22 cellular contexts compared by ENCODE assay signal in the genomic region with DNA sequence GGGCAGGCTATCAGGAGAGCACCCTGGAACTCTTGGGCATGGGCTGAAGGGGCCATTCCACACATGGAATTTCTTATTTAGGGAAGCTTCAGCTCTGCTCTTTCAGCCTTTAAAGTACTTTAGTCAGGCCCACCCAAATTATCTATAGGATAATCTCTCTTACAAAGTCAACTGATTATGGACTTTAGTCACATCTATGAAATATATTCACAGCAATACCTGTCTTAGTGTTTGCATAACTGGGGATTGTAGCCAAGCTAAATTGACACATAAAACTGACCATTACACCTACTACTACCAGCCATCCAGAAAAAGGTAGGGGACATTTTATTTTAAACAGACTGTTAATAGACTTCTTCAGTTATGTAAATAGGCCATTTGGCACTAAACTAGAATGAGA.
"Had no signal": no experiment of that assay in that cellular context is flagged by ENCODE, and none has a peak within 500 bp of the region (broad histone marks: within the 10 kb centered on the region; RNA-seq: fewer than 3 reads in every experiment).

No MANE protein-coding gene starts in this region.

- H3K4me3 Mint-ChIP-seq: activated B cell treated with CpG ODN at 0.5 μM for 24 hours; activated CD4-positive, alpha-beta memory T cell treated with anti-CD3 and anti-CD28 coated beads for 36 hours; activated CD4-positive, alpha-beta T cell treated with anti-CD3 and anti-CD28 coated beads, Interleukin-2, amount 10 ng/mL, durations not matched to agents 7 days and 5 days; activated naive CD4-positive, alpha-beta T cell treated with anti-CD3 and anti-CD28 coated beads, Interleukin-2, amount 10 ng/mL, durations not matched to agents 7 days and 5 days; activated naive CD8-positive, alpha-beta T cell treated with anti-CD3 and anti-CD28 coated beads for 36 hours; T-helper 17 cell had no signal

- H3K4me1 ChIP-seq: colonic mucosa had no signal

- ATAC-seq: T-helper 17 cell had no signal

- H3K4me1 Mint-ChIP-seq: activated B cell treated with CpG ODN at 0.5 μM for 24 hours; activated CD4-positive, alpha-beta T cell treated with anti-CD3 and anti-CD28 coated beads, Interleukin-2, amount 10 ng/mL, durations not matched to agents 7 days and 5 days; activated naive CD4-positive, alpha-beta T cell treated with anti-CD3 and anti-CD28 coated beads, Interleukin-2, amount 10 ng/mL, durations not matched to agents 7 days and 5 days; activated naive CD8-positive, alpha-beta T cell treated with anti-CD3 and anti-CD28 coated beads for 36 hours had no signal

- H3K4me3 ChIP-seq: cardiac muscle cell, colonic mucosa had no signal

- H3K36me3 Mint-ChIP-seq: activated CD4-positive, alpha-beta memory T cell treated with anti-CD3 and anti-CD28 coated beads for 36 hours; activated naive CD4-positive, alpha-beta T cell treated with anti-CD3 and anti-CD28 coated beads, Interleukin-2, amount 10 ng/mL, durations not matched to agents 7 days and 5 days; activated naive CD8-positive, alpha-beta T cell treated with anti-CD3 and anti-CD28 coated beads for 36 hours had no signal

- H3K9me3 ChIP-seq: colonic mucosa had no signal

- H3K9me3 Mint-ChIP-seq: activated B cell treated with CpG ODN at 0.5 μM for 24 hours; activated CD4-positive, alpha-beta memory T cell treated with anti-CD3 and anti-CD28 coated beads for 36 hours; activated CD4-positive, alpha-beta T cell treated with anti-CD3 and anti-CD28 coated beads, Interleukin-2, amount 10 ng/mL, durations not matched to agents 7 days and 5 days; activated naive CD4-positive, alpha-beta T cell treated with anti-CD3 and anti-CD28 coated beads, Interleukin-2, amount 10 ng/mL, durations not matched to agents 7 days and 5 days; activated naive CD8-positive, alpha-beta T cell treated with anti-CD3 and anti-CD28 coated beads for 36 hours; activated T-helper 2 cell treated with anti-CD3 and anti-CD28 coated beads, Interferon-gamma antibody, Interleukin-2, Interleukin-4, amounts not matched to agents 10 μg/mL and 5 μg/mL and 100 μg/mL, durations not matched to agents 14 hours and 24 hours and 36 hours had no signal

- H3K27me3 ChIP-seq: brain microvascular endothelial cell, cardiac muscle cell, colonic mucosa had no signal

- H3K27ac Mint-ChIP-seq: activated B cell treated with CpG ODN at 0.5 μM for 24 hours; activated CD4-positive, alpha-beta memory T cell treated with anti-CD3 and anti-CD28 coated beads for 36 hours; activated CD4-positive, alpha-beta T cell treated with anti-CD3 and anti-CD28 coated beads, Interleukin-2, amount 10 ng/mL, durations not matched to agents 7 days and 5 days; activated naive CD4-positive, alpha-beta T cell treated with anti-CD3 and anti-CD28 coated beads, Interleukin-2, amount 10 ng/mL, durations not matched to agents 7 days and 5 days; activated naive CD8-positive, alpha-beta T cell treated with anti-CD3 and anti-CD28 coated beads for 36 hours; activated T-helper 2 cell treated with anti-CD3 and anti-CD28 coated beads, Interferon-gamma antibody, Interleukin-2, Interleukin-4, amounts not matched to agents 10 μg/mL and 5 μg/mL and 100 μg/mL, durations not matched to agents 14 hours and 24 hours and 36 hours; T-helper 17 cell had no signal

- H3K36me3 ChIP-seq: brain microvascular endothelial cell, cardiac muscle cell, colonic mucosa had no signal

- H3K27ac ChIP-seq: brain microvascular endothelial cell, cardiac muscle cell, colonic mucosa had no signal

- H3K27me3 Mint-ChIP-seq: activated naive CD8-positive, alpha-beta T cell treated with anti-CD3 and anti-CD28 coated beads for 36 hours had no signal

- DNase-seq: activated B cell treated with CpG ODN at 0.5 μM for 24 hours; activated CD4-positive, alpha-beta memory T cell treated with anti-CD3 and anti-CD28 coated beads for 36 hours; activated CD4-positive, alpha-beta T cell treated with anti-CD3 and anti-CD28 coated beads, Interleukin-2, amount 10 ng/mL, durations not matched to agents 7 days and 5 days; activated CD8-positive, alpha-beta memory T cell treated with anti-CD3 and anti-CD28 coated beads for 24 hours; activated gamma-delta T cell treated with Interleukin-2 at 50 U/mL for 16 hours; activated naive CD4-positive, alpha-beta T cell treated with anti-CD3 and anti-CD28 coated beads, Interleukin-2, amount 10 ng/mL, durations not matched to agents 7 days and 5 days; activated naive CD8-positive, alpha-beta T cell treated with anti-CD3 and anti-CD28 coated beads for 36 hours; activated T-cell treated with anti-CD3 and anti-CD28 coated beads, Interleukin-2, amount 50 U/mL, for 48 hours; brain microvascular endothelial cell; cerebellar nuclear complex; colonic mucosa; NCI-H1092; NCI-H1417; NCI-H1930; NCI-H2171; NCI-H226; NCI-H526; SIG-M5; T-helper 17 cell; T-helper 9 cell had no signal
